In genomic region chr4:145136219-145136618, GRCh38 we compare ENCODE assay signal across 8 cellular contexts. TPM values are rescaled to one million over a fixed set of nuclear protein-coding genes. Genes with fewer than 3 reads are reported as not detected.
A peak's percentile ranks its signal among the peaks of the same experiment; 100 is the strongest.
DNase-seq lines count a peak whose midpoint lies in the region; ATAC-seq and TF ChIP-seq lines count a peak whose summit lies in the region.
"Not testable (repeated sequence)": the region's sequence is repeated elsewhere in the genome, so short reads cannot be mapped to it uniquely, and the experiment has no call there.

No MANE protein-coding gene starts in this region.

- not testable (repeated sequence) for H2AFZ ChIP-seq in Karpas-422 (ENCODE audit: low read length)

- peak in 1 of 2 donors; percentile 71 for ATAC-seq in CD4-positive, CD25-positive, alpha-beta regulatory T cell (ENCODE audit: low read depth in 2 of 2)
- ATAC-seq in GM18498 (IDR thresholded peaks at IDR 0.05; ENCODE audit: unreplicated experiment) (peak; percentile 49), GM21423 (IDR thresholded peaks at IDR 0.05; ENCODE audit: unreplicated experiment) (peak; percentile 33), natural killer cell (peak; percentile 58 to 63 (median 61))
- ATAC-seq in activated CD4-positive, CD25-positive, alpha-beta regulatory T cell treated with anti-CD3 and anti-CD28 coated beads, Interleukin-2, amount 50 U/mL, for 24 hours: peak; percentile 27 to 29
- ATAC-seq in activated T-cell treated with anti-CD3 and anti-CD28 coated beads, Interleukin-2, amount 50 U/mL, for 4 hours: not testable (repeated sequence)
- peak; percentile 57 for ATAC-seq in activated naive CD8-positive, alpha-beta T cell treated with anti-CD3 and anti-CD28 coated beads, Interleukin-2, amount 10 ng/mL, durations not matched to agents 7 days and 5 days (ENCODE audit: low read depth)

- H3K36me3 Mint-ChIP-seq in CD4-positive, CD25-positive, alpha-beta regulatory T cell: peaks cover 37% of the 10 kb centered on the region
- H3K36me3 Mint-ChIP-seq in activated T-cell treated with anti-CD3 and anti-CD28 coated beads, Interleukin-2, amount 50 U/mL, for 4 hours (ENCODE audit: insufficient read depth): peaks cover 53% of the 10 kb centered on the region
- H3K36me3 Mint-ChIP-seq in activated naive CD8-positive, alpha-beta T cell treated with anti-CD3 and anti-CD28 coated beads, Interleukin-2, amount 10 ng/mL, durations not matched to agents 7 days and 5 days: peaks cover 50% of the 10 kb centered on the region
- H3K36me3 Mint-ChIP-seq in natural killer cell: peaks cover 18% of the 10 kb centered on the region

- intact Hi-C loops in natural killer cell (cut with micrococcal nuclease): not testable (repeated sequence)

- peak overlapping the region; percentile 53 to 88 (median 63) for H3K4me3 Mint-ChIP-seq in CD4-positive, CD25-positive, alpha-beta regulatory T cell
- H3K4me3 Mint-ChIP-seq in activated T-cell treated with anti-CD3 and anti-CD28 coated beads, Interleukin-2, amount 50 U/mL, for 4 hours: peak overlapping the region; percentile 11
- H3K4me3 Mint-ChIP-seq in activated naive CD8-positive, alpha-beta T cell treated with anti-CD3 and anti-CD28 coated beads, Interleukin-2, amount 10 ng/mL, durations not matched to agents 7 days and 5 days: peak overlapping the region; percentile 51
- H3K4me3 Mint-ChIP-seq in natural killer cell: peak overlapping the region; percentile 67

- H3K4me3 ChIP-seq in CD4-positive, CD25-positive, alpha-beta regulatory T cell (ENCODE audit: low read depth, low read length): peak overlapping the region; percentile 78
- H3K4me3 ChIP-seq in Karpas-422 (ENCODE audit: low read length): not testable (repeated sequence)

- H3K4me1 ChIP-seq in CD4-positive, CD25-positive, alpha-beta regulatory T cell (ENCODE audit: control insufficient read depth, insufficient read depth, low read length, poor library complexity, severe bottlenecking): not testable (repeated sequence)
- peaks cover 38% of the 10 kb centered on the region for H3K4me1 ChIP-seq in Karpas-422 (ENCODE audit: low read length)

- H3K27ac Mint-ChIP-seq in CD4-positive, CD25-positive, alpha-beta regulatory T cell: peak overlapping the region; percentile 20 to 71 (median 52)
- H3K27ac Mint-ChIP-seq in activated naive CD8-positive, alpha-beta T cell treated with anti-CD3 and anti-CD28 coated beads, Interleukin-2, amount 10 ng/mL, durations not matched to agents 7 days and 5 days: peak overlapping the region; percentile 80
- peak overlapping the region; percentile 10 to 66 for H3K27ac Mint-ChIP-seq in natural killer cell

- H3K79me2 ChIP-seq in Karpas-422 (ENCODE audit: low read length): peaks cover 34% of the 10 kb centered on the region

- H3K9me2 ChIP-seq in Karpas-422 (replicated peaks; ENCODE audit: insufficient read depth, low read length): not testable (repeated sequence)

- not testable (repeated sequence) for TF ChIP-seq CTCF in natural killer cell (IDR thresholded peaks at IDR 0.05)

- H3K9ac ChIP-seq in Karpas-422 (ENCODE audit: low read length): not testable (repeated sequence)

- peak in 2 of 3 donors; percentile 16 to 36 for DNase-seq in CD4-positive, CD25-positive, alpha-beta regulatory T cell
- not testable (repeated sequence) for DNase-seq in Karpas-422; activated T-cell treated with anti-CD3 and anti-CD28 coated beads, Interleukin-2, amount 50 U/mL, for 4 hours; activated naive CD8-positive, alpha-beta T cell treated with anti-CD3 and anti-CD28 coated beads, Interleukin-2, amount 10 ng/mL, durations not matched to agents 7 days and 5 days; natural killer cell

- H4K20me1 ChIP-seq in Karpas-422 (ENCODE audit: insufficient read depth, low read depth, low read length): not testable (repeated sequence)

- peak overlapping the region; percentile 30 for H3K4me2 ChIP-seq in Karpas-422 (ENCODE audit: low read depth, low read length, poor library complexity, severe bottlenecking)

- H3K36me3 ChIP-seq in CD4-positive, CD25-positive, alpha-beta regulatory T cell (ENCODE audit: control insufficient read depth, insufficient read depth, low read length): peaks cover 45% of the 10 kb centered on the region
- peaks cover 39% of the 10 kb centered on the region for H3K36me3 ChIP-seq in Karpas-422 (ENCODE audit: insufficient read depth, low read length)

- POLR2A ChIA-PET in activated naive CD8-positive, alpha-beta T cell treated with anti-CD3 and anti-CD28 coated beads, Interleukin-2, amount 10 ng/mL, durations not matched to agents 7 days and 5 days (lab: Charles Lee): not testable (repeated sequence)

- H3K4me1 Mint-ChIP-seq in CD4-positive, CD25-positive, alpha-beta regulatory T cell: peaks cover 32 to 48% (median 41%) of the 10 kb centered on the region in 4 donors
- peaks cover 38% of the 10 kb centered on the region for H3K4me1 Mint-ChIP-seq in activated T-cell treated with anti-CD3 and anti-CD28 coated beads, Interleukin-2, amount 50 U/mL, for 4 hours (ENCODE audit: low read depth)
- peaks cover 36% of the 10 kb centered on the region for H3K4me1 Mint-ChIP-seq in activated naive CD8-positive, alpha-beta T cell treated with anti-CD3 and anti-CD28 coated beads, Interleukin-2, amount 10 ng/mL, durations not matched to agents 7 days and 5 days
- peaks cover 13 to 14% of the 10 kb centered on the region in 2 donors for H3K4me1 Mint-ChIP-seq in natural killer cell

- H3K27ac ChIP-seq in CD4-positive, CD25-positive, alpha-beta regulatory T cell (ENCODE audit: insufficient read depth, low read length, poor library complexity, severe bottlenecking): peak overlapping the region; percentile 57
- H3K27ac ChIP-seq in Karpas-422 (ENCODE audit: low read length): peak overlapping the region; percentile 54

- H3K27me3 Mint-ChIP-seq in CD4-positive, CD25-positive, alpha-beta regulatory T cell; activated T-cell treated with anti-CD3 and anti-CD28 coated beads, Interleukin-2, amount 50 U/mL, for 4 hours (ENCODE audit: low read depth); activated naive CD8-positive, alpha-beta T cell treated with anti-CD3 and anti-CD28 coated beads, Interleukin-2, amount 10 ng/mL, durations not matched to agents 7 days and 5 days; natural killer cell (ENCODE audit: low read depth in 2 of 2): not testable (repeated sequence)

- not testable (repeated sequence) for H3K27me3 ChIP-seq in CD4-positive, CD25-positive, alpha-beta regulatory T cell (ENCODE audit: control insufficient read depth, insufficient read depth, low read length); Karpas-422 (ENCODE audit: low read length)

- H3K9me3 Mint-ChIP-seq in CD4-positive, CD25-positive, alpha-beta regulatory T cell; activated T-cell treated with anti-CD3 and anti-CD28 coated beads, Interleukin-2, amount 50 U/mL, for 4 hours; activated naive CD8-positive, alpha-beta T cell treated with anti-CD3 and anti-CD28 coated beads, Interleukin-2, amount 10 ng/mL, durations not matched to agents 7 days and 5 days; natural killer cell: not testable (repeated sequence)

- not testable (repeated sequence) for H3K9me3 ChIP-seq in CD4-positive, CD25-positive, alpha-beta regulatory T cell (ENCODE audit: control insufficient read depth in 2 of 2, low read length in 2 of 2); Karpas-422 (ENCODE audit: low read length)

RNA-seq across cellular contexts. Expression of gene ABCE1, which starts 38.1 kb away (rescaled TPM):
- total RNA-seq in CD4-positive, CD25-positive, alpha-beta regulatory T cell: 41.4 TPM
- 10 to 100 TPM; 59.1 to 71.8 (median 66.1) TPM for polyA plus RNA-seq in CD4-positive, CD25-positive, alpha-beta regulatory T cell
- total RNA-seq in Karpas-422 (2014; rRNA removed; shearing (Covaris generic); ENCODE audit: low replicate concordance): 117 and 237 TPM in 2 replicates
- 100 to 1,000 TPM; 229 to 243 (median 239) TPM for total RNA-seq in activated T-cell treated with anti-CD3 and anti-CD28 coated beads, Interleukin-2, amount 50 U/mL, for 4 hours
- 10 to 100 TPM; 57.5 to 59.3 TPM for total RNA-seq in activated naive CD8-positive, alpha-beta T cell treated with anti-CD3 and anti-CD28 coated beads, Interleukin-2, amount 10 ng/mL, durations not matched to agents 7 days and 5 days
- total RNA-seq in natural killer cell: 10 to 100 TPM; 25.8 to 33.8 (median 31.7) TPM

RNA-seq across cellular contexts. Expression of gene ANAPC10, which starts 38.2 kb away (rescaled TPM):
- 30.6 TPM for total RNA-seq in CD4-positive, CD25-positive, alpha-beta regulatory T cell
- polyA plus RNA-seq in CD4-positive, CD25-positive, alpha-beta regulatory T cell: 10 to 100 TPM; 38.5 to 56.9 (median 41.2) TPM
- 62.7 and 75.3 TPM in 2 replicates for total RNA-seq in Karpas-422 (2014; rRNA removed; shearing (Covaris generic); ENCODE audit: low replicate concordance)
- total RNA-seq in activated T-cell treated with anti-CD3 and anti-CD28 coated beads, Interleukin-2, amount 50 U/mL, for 4 hours: 10 to 100 TPM; 17.8 to 22.3 (median 19.5) TPM
- 10 to 100 TPM; 20.2 to 23.2 TPM for total RNA-seq in activated naive CD8-positive, alpha-beta T cell treated with anti-CD3 and anti-CD28 coated beads, Interleukin-2, amount 10 ng/mL, durations not matched to agents 7 days and 5 days
- 10 to 100 TPM; 27.9 to 37.7 (median 37.7) TPM for total RNA-seq in natural killer cell

RNA-seq across cellular contexts. Expression of gene OTUD4, which starts 44.2 kb away (rescaled TPM):
- total RNA-seq in CD4-positive, CD25-positive, alpha-beta regulatory T cell: 74.9 TPM
- polyA plus RNA-seq in CD4-positive, CD25-positive, alpha-beta regulatory T cell: 10 to 100 TPM; 10.6 to 13.1 (median 12.6) TPM
- 18.2 and 62.1 TPM in 2 replicates for total RNA-seq in Karpas-422 (2014; rRNA removed; shearing (Covaris generic); ENCODE audit: low replicate concordance)
- total RNA-seq in activated T-cell treated with anti-CD3 and anti-CD28 coated beads, Interleukin-2, amount 50 U/mL, for 4 hours: 100 to 1,000 TPM in 2 of 3 donors, 10 to 100 TPM in 1; 94.4 to 113 (median 103) TPM
- total RNA-seq in activated naive CD8-positive, alpha-beta T cell treated with anti-CD3 and anti-CD28 coated beads, Interleukin-2, amount 10 ng/mL, durations not matched to agents 7 days and 5 days: 10 to 100 TPM; 43.4 to 43.9 TPM
- 10 to 100 TPM; 60.0 to 73.3 (median 71.6) TPM for total RNA-seq in natural killer cell

Comparison
In these comparisons a context has a peak if more than half of its experiments do, and no peak if none do; other contexts are left out.
1. H3K4me3 Mint-ChIP-seq: peak in every context shown above with its lines; median percentile 67 in natural killer cell; 63 in CD4-positive, CD25-positive, alpha-beta regulatory T cell; 51 in activated naive CD8-positive, alpha-beta T cell treated with anti-CD3 and anti-CD28 coated beads, Interleukin-2, amount 10 ng/mL, durations not matched to agents 7 days and 5 days; 11 in activated T-cell treated with anti-CD3 and anti-CD28 coated beads, Interleukin-2, amount 50 U/mL, for 4 hours.